In the genomic region with DNA sequence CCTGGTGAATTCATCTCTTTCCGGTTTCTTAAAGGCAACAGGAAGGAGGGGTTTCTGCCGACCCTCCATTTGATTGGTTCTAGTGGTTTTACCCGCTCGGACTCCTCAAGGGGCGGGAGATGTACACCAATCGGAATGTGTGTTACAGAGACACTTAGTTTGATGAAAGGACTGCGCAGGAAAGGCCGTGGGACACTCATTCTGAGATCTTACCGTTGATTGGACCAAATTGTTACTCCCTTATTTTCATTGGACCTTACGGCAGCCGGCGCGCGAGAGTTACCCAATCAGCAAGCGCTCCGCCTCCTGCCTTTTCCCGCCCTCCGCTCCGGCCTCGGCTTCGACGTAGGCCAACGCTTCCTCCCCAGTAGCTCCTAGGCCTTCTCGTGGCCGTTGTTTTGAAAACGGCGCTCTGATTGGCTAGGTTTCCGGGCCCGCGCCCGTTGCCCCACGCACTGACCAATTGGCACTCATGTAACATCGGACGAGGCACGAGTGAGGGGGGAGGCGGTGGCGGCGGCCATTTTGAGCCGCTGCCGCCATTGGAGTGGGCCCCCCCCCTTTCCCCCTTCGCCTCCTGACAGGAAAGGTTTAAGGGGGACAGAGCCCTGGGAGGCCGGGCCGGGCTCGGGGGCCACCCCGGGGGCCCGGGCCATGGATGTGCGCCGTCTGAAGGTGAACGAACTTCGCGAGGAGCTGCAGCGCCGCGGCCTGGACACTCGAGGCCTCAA, we compare ENCODE assay signal across 8 cellular contexts. TPM values are rescaled to one million over a fixed set of nuclear protein-coding genes. Genes with fewer than 3 reads are reported as not detected.
DNase-seq lines count a peak whose midpoint lies in the region; ATAC-seq and TF ChIP-seq lines count a peak whose summit lies in the region.

A gene (plus strand): TSS at position 523 of the 731 bp plus-strand sequence. CDS start 132 bp downstream, at position 655.

- DNase-seq in COLO668 (lab: John Stamatoyannopoulos, UW; ENCODE audit: unreplicated experiment) (peak; percentile 99), HS-5 (ENCODE audit: low read depth) (peak; percentile 100), lower lobe of right lung (peak; percentile 97)
- DNase-seq in NK-92 treated with Interleukin-12 subunit alpha and Interleukin-12 subunit beta, amount 100 ng/mL, for 24 hours (lab: John Stamatoyannopoulos, UW), result peak; percentile 99
- peak; percentile 100 for DNase-seq in activated CD8-positive, alpha-beta memory T cell treated with anti-CD3 and anti-CD28 coated beads for 24 hours
- DNase-seq in effector CD4-positive, alpha-beta T cell, result peak; percentile 100
- DNase-seq in stimulated activated CD4-positive, alpha-beta T cell treated with anti-CD3 and anti-CD28 coated beads, TNF-alpha, amount 100 ng/mL, for 24 hours (ENCODE audit: low read depth in 3 of 3), result peak; percentile 97 to 99 (median 98)

- H3K9me3 ChIP-seq in lower lobe of right lung, result no peaks in the 10 kb centered on the region

- TF ChIP-seq CTCF in lower lobe of right lung (IDR thresholded peaks at IDR 0.05), result peak; percentile 30

- H3K4me1 ChIP-seq in lower lobe of right lung, result peaks cover 37% of the 10 kb centered on the region

- intact Hi-C loops in lower lobe of right lung (cut with DNase I), result no loop called here

- H3K4me3 ChIP-seq in lower lobe of right lung, result peak within 1 kb of the TSS; percentile 96

- peak; percentile 64 for ATAC-seq in GM19468 (IDR thresholded peaks at IDR 0.05; ENCODE audit: extremely low read depth, unreplicated experiment)
- peak; percentile 88 to 90 for ATAC-seq in lower lobe of right lung

- H3K36me3 ChIP-seq in lower lobe of right lung, result peaks cover 21% of the 10 kb centered on the region

- H3K27me3 ChIP-seq in lower lobe of right lung (ENCODE audit: low read depth), result no peaks in the 10 kb centered on the region

- H3K27ac ChIP-seq in lower lobe of right lung, result peak within 1 kb of the TSS; percentile 100

RNA-seq across cellular contexts. Expression of the gene that starts here (rescaled TPM):
- 191 TPM for total RNA-seq in lower lobe of right lung

Comparison
In these comparisons a context has a peak if more than half of its experiments do, and no peak if none do; other contexts are left out.
1. Peak in every context shown above with its lines: DNase-seq, ATAC-seq, H3K4me3 ChIP-seq and H3K27ac ChIP-seq.